Comparison of ENCODE assay signal across 1 cellular context in genomic region chr14:20799444-20799843, GRCh38.
TF ChIP-seq lines count a peak whose summit lies in the region.

No MANE protein-coding gene starts in this region.

TF ChIP-seq in endothelial cell of umbilical vein, 7 proteins besides CTCF, POLR2A, EP300 and RAD21:
- no peak for TF ChIP-seq GATA2 (IDR thresholded peaks at IDR 0.05; ENCODE audit: insufficient read depth, insufficient read length, low read depth, low read length)
- no peak for TF ChIP-seq FOS (IDR thresholded peaks at IDR 0.05; ENCODE audit: borderline replicate concordance, insufficient read depth, low read length)
- TF ChIP-seq JUN (IDR thresholded peaks at IDR 0.05; ENCODE audit: borderline replicate concordance, insufficient read depth, insufficient read length, low read depth), result no peak
